ENCODE assay signal across 1 cellular context in genomic region chr2:208254118-208254870, GRCh38.
TF ChIP-seq lines count a peak whose summit lies in the region.

No MANE protein-coding gene starts in this region.

TF ChIP-seq in SK-N-SH, 30 proteins besides CTCF, POLR2A, EP300 and RAD21:
- TF ChIP-seq GABPA (IDR thresholded peaks at IDR 0.05; ENCODE audit: low read depth) = peak; percentile 27; the same call in 1 of the 2 replicates
- no peak for TF ChIP-seq USF1 (IDR thresholded peaks at IDR 0.05; ENCODE audit: borderline replicate concordance, low read depth)
- TF ChIP-seq SMC3 (IDR thresholded peaks at IDR 0.05; ENCODE audit: low read depth, low read length) = peak; percentile 72
- peak; percentile 16 for TF ChIP-seq CHD2 (IDR thresholded peaks at IDR 0.05; ENCODE audit: low read length, partially characterized antibody)
- TF ChIP-seq USF2 (IDR thresholded peaks at IDR 0.05; ENCODE audit: borderline replicate concordance, low read depth, low read length) = no peak
- TF ChIP-seq TEAD4 (IDR thresholded peaks at IDR 0.05; ENCODE audit: borderline replicate concordance, insufficient read depth) = no peak
- TF ChIP-seq PBX3 (IDR thresholded peaks at IDR 0.05) = no peak
- TF ChIP-seq NFIC (IDR thresholded peaks at IDR 0.05; ENCODE audit: borderline replicate concordance) = no peak
- no peak for TF ChIP-seq ELF1 (IDR thresholded peaks at IDR 0.05)
- TF ChIP-seq MAX (IDR thresholded peaks at IDR 0.05; ENCODE audit: low read depth) = peak; percentile 43; the same call in 1 of the 2 replicates
- TF ChIP-seq RCOR1 (IDR thresholded peaks at IDR 0.05; ENCODE audit: low read length) = no peak
- TF ChIP-seq NRF1 (IDR thresholded peaks at IDR 0.05; ENCODE audit: low read depth, low read length) = no peak
- no peak for TF ChIP-seq POLR2AphosphoS5 (IDR thresholded peaks at IDR 0.05; ENCODE audit: low read depth, low read length)
- TF ChIP-seq FOXJ3 (CRISPR knock-in tag; IDR thresholded peaks at IDR 0.05) = no peak
- peak; percentile 55 for TF ChIP-seq MXI1 (IDR thresholded peaks at IDR 0.05; ENCODE audit: low read depth, low read length)
- no peak for TF ChIP-seq RFX5 (IDR thresholded peaks at IDR 0.05; ENCODE audit: low read length)
- no peak for TF ChIP-seq GATA2 (CRISPR knock-in tag; IDR thresholded peaks at IDR 0.05)
- no peak for TF ChIP-seq YY1 (IDR thresholded peaks at IDR 0.05; ENCODE audit: low read depth)
- TF ChIP-seq TAF1 (IDR thresholded peaks at IDR 0.05; ENCODE audit: borderline replicate concordance, low read depth, low read length) = peak; percentile 31; the same call in 1 of the 2 replicates
- TF ChIP-seq EZH2phosphoT487 (IDR thresholded peaks at IDR 0.05; ENCODE audit: borderline replicate concordance, low read depth) = no peak
- TF ChIP-seq IRF3 (IDR thresholded peaks at IDR 0.05; ENCODE audit: low read depth, low read length) = no peak
- no peak for TF ChIP-seq FOSL2 (IDR thresholded peaks at IDR 0.05; ENCODE audit: borderline replicate concordance, low read depth)
- TF ChIP-seq FOXM1 (IDR thresholded peaks at IDR 0.05; ENCODE audit: low read depth) = no peak
- TF ChIP-seq TCF12 (IDR thresholded peaks at IDR 0.05) = no peak
- peak; percentile 49; the same call in 1 of the 2 replicates for TF ChIP-seq SIN3A (IDR thresholded peaks at IDR 0.05; ENCODE audit: borderline replicate concordance, low read depth, low read length)
- no peak for TF ChIP-seq REST (IDR thresholded peaks at IDR 0.05; ENCODE audit: low read depth, low read length)
- TF ChIP-seq JUND (IDR thresholded peaks at IDR 0.05) = no peak
